In genomic region chr1:236753964-236754363, GRCh38 we compare ENCODE assay signal across 14 cellular contexts.
"Had no signal": no experiment of that assay in that cellular context is flagged by ENCODE, and none has a peak within 500 bp of the region (broad histone marks: within the 10 kb centered on the region; RNA-seq: fewer than 3 reads in every experiment).

No MANE protein-coding gene starts in this region.

- DNase-seq: activated CD4-positive, alpha-beta T cell treated with anti-CD3 and anti-CD28 coated beads for 1 hour; activated gamma-delta T cell; colonic mucosa; gastrocnemius medialis; immature natural killer cell; nephron progenitor cell; stimulated activated CD4-positive, alpha-beta T cell treated with anti-CD3 and anti-CD28 coated beads, Interleukin-4, amount 100 ng/mL, for 24 hours; stomach; upper lobe of left lung had no signal

- H3K27ac ChIP-seq: colonic mucosa, stomach, testis, upper lobe of left lung, VCaP had no signal

- FAIRE-seq: endometrium had no signal

- H3K9me3 ChIP-seq: colonic mucosa, gastrocnemius medialis, stomach, testis, upper lobe of left lung had no signal

- H3K27me3 ChIP-seq: colonic mucosa, gastrocnemius medialis, stomach, testis, upper lobe of left lung had no signal

- H3K4me1 ChIP-seq: colonic mucosa, gastrocnemius medialis, testis, upper lobe of left lung had no signal

- H3K4me3 ChIP-seq: colonic mucosa, gastrocnemius medialis, lung, stomach, testis, upper lobe of left lung had no signal

- H3K36me3 ChIP-seq: colonic mucosa, upper lobe of left lung had no signal

- ATAC-seq: sciatic nerve had no signal
